8 cellular contexts compared by ENCODE assay signal in genomic region chr3:122101646-122102045, GRCh38. TPM values are rescaled to one million over a fixed set of nuclear protein-coding genes. Genes with fewer than 3 reads are reported as not detected.
DNase-seq lines count a peak whose midpoint lies in the region; ATAC-seq and TF ChIP-seq lines count a peak whose summit lies in the region.

No MANE protein-coding gene starts in this region.

- H3K9me3 Mint-ChIP-seq in Caco-2 (ENCODE audit: unreplicated experiment) = no peaks in the 10 kb centered on the region
- no peaks in the 10 kb centered on the region for H3K9me3 Mint-ChIP-seq in activated naive CD8-positive, alpha-beta T cell (ENCODE audit: low read depth)

- ATAC-seq in GM18870 (IDR thresholded peaks at IDR 0.05; ENCODE audit: unreplicated experiment) (peak; percentile 31), HG03439 (IDR thresholded peaks at IDR 0.05; ENCODE audit: unreplicated experiment) (peak; percentile 47)

- no peaks in the 10 kb centered on the region for H3K36me3 ChIP-seq in Caco-2 (ENCODE audit: control insufficient read depth, insufficient read depth, low read length)

- BruUV-seq in Caco-2 (replicated peaks; lab: Mats Ljungman, UMichigan) = no TSS peak

- H3K4me1 Mint-ChIP-seq in Caco-2 (ENCODE audit: low read depth, unreplicated experiment) = no peaks in the 10 kb centered on the region
- peaks cover 19% of the 10 kb centered on the region for H3K4me1 Mint-ChIP-seq in activated naive CD8-positive, alpha-beta T cell (ENCODE audit: low read depth)

- H3K36me3 Mint-ChIP-seq in Caco-2 (ENCODE audit: insufficient read depth, unreplicated experiment) = no peaks in the 10 kb centered on the region
- no peaks in the 10 kb centered on the region for H3K36me3 Mint-ChIP-seq in activated naive CD8-positive, alpha-beta T cell

- no peaks in the 10 kb centered on the region for H3K27me3 ChIP-seq in Caco-2 (replicated peaks; ENCODE audit: control insufficient read depth, insufficient read depth, low read length)

- TF ChIP-seq CTCF in Caco-2 (IDR thresholded peaks at IDR 0.05; ENCODE audit: insufficient read depth in 1 of 2, low read depth in 1 of 2, low read length in 1 of 2, severe bottlenecking in 1 of 2, unreplicated experiment in 1 of 2) = peak; percentile 16 to 44

- no peak overlapping the region for H3K27ac Mint-ChIP-seq in Caco-2 (ENCODE audit: unreplicated experiment)
- H3K27ac Mint-ChIP-seq in activated naive CD8-positive, alpha-beta T cell = peak overlapping the region; percentile 52

- POLR2A ChIA-PET in Caco-2 (lab: Charles Lee) = no interaction called here

- CTCF ChIA-PET in Caco-2 (lab: Charles Lee) = interaction anchor here (0.6 to 1.9 kb wide), 6 partner anchors 9 to 292 kb away, joined by 3 to 8 read pairs (median 4); partner anchors contain the start of gene FAM162A

- H3K4me3 ChIP-seq in Caco-2 (ENCODE audit: low read depth, low read length) = no peak overlapping the region

- peaks cover 21% of the 10 kb centered on the region for H3K4me1 ChIP-seq in Caco-2

- no peak overlapping the region for H3K4me3 Mint-ChIP-seq in Caco-2 (ENCODE audit: unreplicated experiment)
- H3K4me3 Mint-ChIP-seq in activated naive CD8-positive, alpha-beta T cell = no peak overlapping the region

- DNase-seq in Caco-2 (peak in 1 of 2 experiments; percentile 46), NCI-H345 treated with DMSO at 0.1 percent for 48 hours (lab: John Stamatoyannopoulos, UW; ENCODE audit: unreplicated experiment) (peak; percentile 45), iris pigment epithelial cell (ENCODE audit: low read depth) (peak; percentile 63), AG08395 (ENCODE audit: low spot score) (no peak), mucosa of gallbladder (ENCODE audit: low spot score) (no peak)

- H3K27me3 Mint-ChIP-seq in Caco-2 (ENCODE audit: insufficient read depth, unreplicated experiment) = no peaks in the 10 kb centered on the region
- H3K27me3 Mint-ChIP-seq in activated naive CD8-positive, alpha-beta T cell = no peaks in the 10 kb centered on the region

- intact Hi-C loops in Caco-2 (cut with micrococcal nuclease; ENCODE audit: unreplicated experiment) = loop anchor here (1.0 to 5.0 kb wide), 4 partner anchors 157 to 554 kb away; partner anchors contain the start of gene POLQ

- no peaks in the 10 kb centered on the region for H3K9me3 ChIP-seq in Caco-2

RNA-seq across cellular contexts. Expression of gene CD86, which starts 46.5 kb away (rescaled TPM):
- total RNA-seq in Caco-2 (2022) = not detected in 2 replicates
- total RNA-seq in mucosa of gallbladder = 10.5 TPM

Comparison
In these comparisons a context has a peak if more than half of its experiments do, and no peak if none do; other contexts are left out.
1. DNase-seq: peak in NCI-H345 treated with DMSO at 0.1 percent for 48 hours (single experiment) and iris pigment epithelial cell (single experiment); none in AG08395 (single experiment) and mucosa of gallbladder (single experiment).